Comparison of ENCODE assay signal across 9 cellular contexts in the genomic region with DNA sequence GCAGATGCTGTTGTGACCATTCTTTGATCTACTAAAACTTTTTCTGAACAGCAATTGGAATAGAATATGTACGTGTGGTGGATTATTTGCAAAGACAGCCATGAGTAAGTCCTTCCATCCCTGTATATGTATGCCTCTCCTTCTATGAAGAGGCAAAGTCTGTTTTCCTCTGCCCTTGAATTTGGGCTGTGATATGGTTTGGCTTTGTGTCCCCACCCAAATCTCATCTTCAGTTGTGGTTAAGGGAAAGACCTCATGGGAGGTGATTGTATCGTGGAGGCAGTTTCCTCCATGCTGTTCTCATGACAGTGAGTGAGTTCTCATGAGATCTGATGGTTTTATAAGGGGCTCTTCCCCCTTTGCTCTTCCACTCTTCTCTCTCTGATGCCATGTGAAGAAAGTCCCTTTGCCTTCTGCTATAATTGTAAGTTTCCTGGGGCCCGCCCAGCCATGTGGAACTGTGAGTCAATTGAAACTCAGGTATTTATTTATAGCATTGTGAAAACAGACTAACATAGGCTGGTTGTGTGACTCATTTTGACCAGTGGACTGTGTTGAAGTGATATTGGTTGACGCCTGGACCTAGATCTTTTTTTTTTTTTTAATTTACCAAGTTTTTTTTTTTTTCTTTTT.
DNase-seq lines count a peak whose midpoint lies in the region; ATAC-seq lines count a peak whose summit lies in the region.
"Had no signal": no experiment of that assay in that cellular context is flagged by ENCODE, and none has a peak within 500 bp of the region (broad histone marks: within the 10 kb centered on the region; RNA-seq: fewer than 3 reads in every experiment).

No MANE protein-coding gene starts in this region.

- no peak for DNase-seq in activated CD8-positive, alpha-beta memory T cell treated with anti-CD3 and anti-CD28 coated beads, Interleukin-2, amount 10 ng/mL, durations not matched to agents 7 days and 5 days
- DNase-seq in natural killer cell treated with Interleukin-12 subunit alpha and Interleukin-12 subunit beta and Interleukin-15 and Interleukin-18, amount 100 ng/mL, for 72 hours (ENCODE audit: low spot score): peak; percentile 64
- no peak for DNase-seq in AG08395 (ENCODE audit: low spot score)
- DNase-seq in H7: no peak
- no peak for DNase-seq in MG63
- DNase-seq in DMS114 treated with DMSO at 0.1 percent for 48 hours (lab: John Stamatoyannopoulos, UW; ENCODE audit: unreplicated experiment): no peak

- no peak overlapping the region for H3K4me3 Mint-ChIP-seq in activated CD8-positive, alpha-beta memory T cell treated with anti-CD3 and anti-CD28 coated beads, Interleukin-2, amount 10 ng/mL, durations not matched to agents 7 days and 5 days
- no peak overlapping the region for H3K4me3 Mint-ChIP-seq in natural killer cell treated with Interleukin-12 subunit alpha and Interleukin-12 subunit beta and Interleukin-15 and Interleukin-18, amount 100 ng/mL, for 72 hours

- no peaks in the 10 kb centered on the region for H3K27me3 Mint-ChIP-seq in activated CD8-positive, alpha-beta memory T cell treated with anti-CD3 and anti-CD28 coated beads, Interleukin-2, amount 10 ng/mL, durations not matched to agents 7 days and 5 days
- peaks cover 0 to 6% of the 10 kb centered on the region in 2 donors for H3K27me3 Mint-ChIP-seq in natural killer cell treated with Interleukin-12 subunit alpha and Interleukin-12 subunit beta and Interleukin-15 and Interleukin-18, amount 100 ng/mL, for 72 hours

- H3K4me1 Mint-ChIP-seq in activated CD8-positive, alpha-beta memory T cell treated with anti-CD3 and anti-CD28 coated beads, Interleukin-2, amount 10 ng/mL, durations not matched to agents 7 days and 5 days: peaks cover 4% of the 10 kb centered on the region
- H3K4me1 Mint-ChIP-seq in natural killer cell treated with Interleukin-12 subunit alpha and Interleukin-12 subunit beta and Interleukin-15 and Interleukin-18, amount 100 ng/mL, for 72 hours (ENCODE audit: low read depth in 2 of 2): peaks cover 5 to 15% of the 10 kb centered on the region in 2 donors

- no peaks in the 10 kb centered on the region for H3K9me3 ChIP-seq in MG63

- H3K4me3 ChIP-seq in H7 (ENCODE audit: insufficient read depth, low read depth, low read length) (no peak overlapping the region), MG63 (no peak overlapping the region)

- no peaks in the 10 kb centered on the region for H3K9me3 Mint-ChIP-seq in activated CD8-positive, alpha-beta memory T cell treated with anti-CD3 and anti-CD28 coated beads, Interleukin-2, amount 10 ng/mL, durations not matched to agents 7 days and 5 days (ENCODE audit: low read depth)
- H3K9me3 Mint-ChIP-seq in natural killer cell treated with Interleukin-12 subunit alpha and Interleukin-12 subunit beta and Interleukin-15 and Interleukin-18, amount 100 ng/mL, for 72 hours: no peaks in the 10 kb centered on the region

- peaks cover 5% of the 10 kb centered on the region for H3K36me3 Mint-ChIP-seq in activated CD8-positive, alpha-beta memory T cell treated with anti-CD3 and anti-CD28 coated beads, Interleukin-2, amount 10 ng/mL, durations not matched to agents 7 days and 5 days
- H3K36me3 Mint-ChIP-seq in natural killer cell treated with Interleukin-12 subunit alpha and Interleukin-12 subunit beta and Interleukin-15 and Interleukin-18, amount 100 ng/mL, for 72 hours: no peaks in the 10 kb centered on the region

- ATAC-seq in GM19397 (IDR thresholded peaks at IDR 0.05; ENCODE audit: unreplicated experiment): peak; percentile 92
- ATAC-seq in HG03108 (IDR thresholded peaks at IDR 0.05; ENCODE audit: unreplicated experiment): peak; percentile 89
- ATAC-seq in activated CD8-positive, alpha-beta memory T cell treated with anti-CD3 and anti-CD28 coated beads, Interleukin-2, amount 10 ng/mL, durations not matched to agents 7 days and 5 days: peak; percentile 45
- ATAC-seq in natural killer cell treated with Interleukin-12 subunit alpha and Interleukin-12 subunit beta and Interleukin-15 and Interleukin-18, amount 100 ng/mL, for 72 hours: peak; percentile 70 to 84
- ATAC-seq: Panc1 had no signal

- no peak overlapping the region for H3K27ac Mint-ChIP-seq in activated CD8-positive, alpha-beta memory T cell treated with anti-CD3 and anti-CD28 coated beads, Interleukin-2, amount 10 ng/mL, durations not matched to agents 7 days and 5 days
- no peak overlapping the region for H3K27ac Mint-ChIP-seq in natural killer cell treated with Interleukin-12 subunit alpha and Interleukin-12 subunit beta and Interleukin-15 and Interleukin-18, amount 100 ng/mL, for 72 hours

- H3K36me3 ChIP-seq in H7 (replicated peaks; ENCODE audit: control insufficient read depth, insufficient read depth, low read length): no peaks in the 10 kb centered on the region
- H3K36me3 ChIP-seq in MG63: no peaks in the 10 kb centered on the region

- CTCF ChIA-PET in activated CD8-positive, alpha-beta memory T cell treated with anti-CD3 and anti-CD28 coated beads, Interleukin-2, amount 10 ng/mL, durations not matched to agents 7 days and 5 days (lab: Charles Lee): no interaction called here

- H3K27me3 ChIP-seq in H7 (ENCODE audit: control insufficient read depth, insufficient read depth, low read length) (no peaks in the 10 kb centered on the region), MG63 (no peaks in the 10 kb centered on the region)
